2 cellular contexts compared by ENCODE assay signal in the genomic region with DNA sequence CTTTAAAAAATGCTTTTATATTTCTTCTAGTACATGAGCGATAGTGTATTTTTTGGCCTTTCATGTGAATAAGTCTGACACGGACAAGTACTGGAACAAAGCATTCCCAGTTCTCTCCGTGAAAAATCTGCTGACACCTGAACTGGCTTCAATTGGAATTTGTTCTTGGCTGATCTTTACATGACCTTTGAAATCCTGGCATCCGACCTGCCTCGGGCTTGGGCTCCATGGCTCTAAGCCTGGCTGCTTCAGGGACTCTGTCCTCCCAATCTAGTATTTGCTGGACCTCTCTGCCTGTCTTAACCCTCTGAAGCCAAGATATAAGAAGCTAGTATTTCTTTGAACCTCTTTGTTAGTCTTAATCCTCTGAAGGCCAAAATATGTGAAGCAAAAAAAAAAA.
A peak's percentile ranks its signal among the peaks of the same experiment; 100 is the strongest.
TF ChIP-seq lines count a peak whose summit lies in the region.

No MANE protein-coding gene starts in this region.

TF ChIP-seq in liver, 16 proteins besides CTCF, POLR2A, EP300 and RAD21:
- no peak for TF ChIP-seq ATF3 (IDR thresholded peaks at IDR 0.05)
- TF ChIP-seq FOXA1 (IDR thresholded peaks at IDR 0.05), result peak; percentile 18
- no peak for TF ChIP-seq GABPA (IDR thresholded peaks at IDR 0.05 in 1 of 2, conservative IDR thresholded peaks at IDR 0.05 in 1 of 2)
- TF ChIP-seq, protein P1, sequence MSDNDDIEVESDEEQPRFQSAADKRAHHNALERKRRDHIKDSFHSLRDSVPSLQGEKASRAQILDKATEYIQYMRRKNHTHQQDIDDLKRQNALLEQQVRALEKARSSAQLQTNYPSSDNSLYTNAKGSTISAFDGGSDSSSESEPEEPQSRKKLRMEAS (IDR thresholded peaks at IDR 0.05), result no peak
- TF ChIP-seq RXRA (IDR thresholded peaks at IDR 0.05), result peak; percentile 58 to 70
- no peak for TF ChIP-seq FOXA2 (IDR thresholded peaks at IDR 0.05)
- TF ChIP-seq EGR1 (IDR thresholded peaks at IDR 0.05; ENCODE audit: low read depth in 2 of 2), result no peak
- peak; percentile 40 for TF ChIP-seq SP1 (IDR thresholded peaks at IDR 0.05)
- peak; percentile 95 for TF ChIP-seq REST (IDR thresholded peaks at IDR 0.05)
- no peak for TF ChIP-seq TAF1 (conservative IDR thresholded peaks at IDR 0.05)
- TF ChIP-seq HNF4G (IDR thresholded peaks at IDR 0.05), result peak; percentile 15
- TF ChIP-seq YY1 (IDR thresholded peaks at IDR 0.05), result peak; percentile 44
- TF ChIP-seq NR2F2 (IDR thresholded peaks at IDR 0.05), result peak; percentile 86
- peak in 1 of 2 donors; percentile 39 for TF ChIP-seq JUND (IDR thresholded peaks at IDR 0.05)
- TF ChIP-seq, protein P2, sequence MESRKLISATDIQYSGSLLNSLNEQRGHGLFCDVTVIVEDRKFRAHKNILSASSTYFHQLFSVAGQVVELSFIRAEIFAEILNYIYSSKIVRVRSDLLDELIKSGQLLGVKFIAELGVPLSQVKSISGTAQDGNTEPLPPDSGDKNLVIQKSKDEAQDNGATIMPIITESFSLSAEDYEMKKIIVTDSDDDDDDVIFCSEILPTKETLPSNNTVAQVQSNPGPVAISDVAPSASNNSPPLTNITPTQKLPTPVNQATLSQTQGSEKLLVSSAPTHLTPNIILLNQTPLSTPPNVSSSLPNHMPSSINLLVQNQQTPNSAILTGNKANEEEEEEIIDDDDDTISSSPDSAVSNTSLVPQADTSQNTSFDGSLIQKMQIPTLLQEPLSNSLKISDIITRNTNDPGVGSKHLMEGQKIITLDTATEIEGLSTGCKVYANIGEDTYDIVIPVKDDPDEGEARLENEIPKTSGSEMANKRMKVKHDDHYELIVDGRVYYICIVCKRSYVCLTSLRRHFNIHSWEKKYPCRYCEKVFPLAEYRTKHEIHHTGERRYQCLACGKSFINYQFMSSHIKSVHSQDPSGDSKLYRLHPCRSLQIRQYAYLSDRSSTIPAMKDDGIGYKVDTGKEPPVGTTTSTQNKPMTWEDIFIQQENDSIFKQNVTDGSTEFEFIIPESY (IDR thresholded peaks at IDR 0.05), result no peak
- peak; percentile 79 to 87 for TF ChIP-seq HNF4A (conservative IDR thresholded peaks at IDR 0.05)

TF ChIP-seq in HepG2, 621 proteins besides CTCF, POLR2A, EP300 and RAD21:
- TF ChIP-seq CREB3 (CRISPR knock-in tag; IDR thresholded peaks at IDR 0.05), result no peak
- no peak for TF ChIP-seq FUBP1 (CRISPR knock-in tag; IDR thresholded peaks at IDR 0.05; ENCODE audit: borderline replicate concordance)
- no peak for TF ChIP-seq NFE2L2 (IDR thresholded peaks at IDR 0.05; ENCODE audit: low read length)
- TF ChIP-seq ZFP36L1 (CRISPR knock-in tag; IDR thresholded peaks at IDR 0.05), result no peak
- TF ChIP-seq, protein P3, sequence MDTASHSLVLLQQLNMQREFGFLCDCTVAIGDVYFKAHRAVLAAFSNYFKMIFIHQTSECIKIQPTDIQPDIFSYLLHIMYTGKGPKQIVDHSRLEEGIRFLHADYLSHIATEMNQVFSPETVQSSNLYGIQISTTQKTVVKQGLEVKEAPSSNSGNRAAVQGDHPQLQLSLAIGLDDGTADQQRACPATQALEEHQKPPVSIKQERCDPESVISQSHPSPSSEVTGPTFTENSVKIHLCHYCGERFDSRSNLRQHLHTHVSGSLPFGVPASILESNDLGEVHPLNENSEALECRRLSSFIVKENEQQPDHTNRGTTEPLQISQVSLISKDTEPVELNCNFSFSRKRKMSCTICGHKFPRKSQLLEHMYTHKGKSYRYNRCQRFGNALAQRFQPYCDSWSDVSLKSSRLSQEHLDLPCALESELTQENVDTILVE (CRISPR knock-in tag; IDR thresholded peaks at IDR 0.05), result no peak
- no peak for TF ChIP-seq ZNF263 (CRISPR knock-in tag; IDR thresholded peaks at IDR 0.05)
- no peak for TF ChIP-seq JDP2 (CRISPR knock-in tag; IDR thresholded peaks at IDR 0.05; ENCODE audit: borderline replicate concordance)
- TF ChIP-seq ZNF292 (CRISPR knock-in tag; IDR thresholded peaks at IDR 0.05; ENCODE audit: borderline replicate concordance, low read depth), result no peak
- TF ChIP-seq ZBTB21 (CRISPR knock-in tag; IDR thresholded peaks at IDR 0.05), result no peak
- no peak for TF ChIP-seq ZNF235 (CRISPR knock-in tag; IDR thresholded peaks at IDR 0.05; ENCODE audit: borderline replicate concordance)
- TF ChIP-seq SMARCC2 (IDR thresholded peaks at IDR 0.05), result no peak
- no peak for TF ChIP-seq ZSCAN20 (CRISPR knock-in tag; IDR thresholded peaks at IDR 0.05; ENCODE audit: borderline replicate concordance)
- TF ChIP-seq, protein P4, sequence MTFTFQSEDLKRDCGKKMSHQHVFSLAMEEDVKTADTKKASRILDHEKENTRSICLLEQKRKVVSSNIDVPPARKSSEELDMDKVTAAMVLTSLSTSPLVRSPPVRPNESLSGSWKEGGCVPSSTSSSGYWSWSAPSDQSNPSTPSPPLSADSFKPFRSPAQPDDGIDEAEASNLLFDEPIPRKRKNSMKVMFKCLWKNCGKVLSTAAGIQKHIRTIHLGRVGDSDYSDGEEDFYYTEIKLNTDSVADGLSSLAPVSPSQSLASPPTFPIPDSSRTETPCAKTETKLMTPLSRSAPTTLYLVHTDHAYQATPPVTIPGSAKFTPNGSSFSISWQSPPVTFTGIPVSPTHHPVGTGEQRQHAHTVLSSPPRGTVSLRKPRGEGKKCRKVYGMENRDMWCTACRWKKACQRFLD (CRISPR knock-in tag; IDR thresholded peaks at IDR 0.05; ENCODE audit: borderline replicate concordance), result no peak
- no peak for TF ChIP-seq TCF7L2 (IDR thresholded peaks at IDR 0.05; ENCODE audit: low read depth, low read length)
- TF ChIP-seq ZNF44 (CRISPR knock-in tag; IDR thresholded peaks at IDR 0.05), result no peak
